1 cellular context compared by ENCODE assay signal in genomic region chr16:88505405-88506082, GRCh38.
TF ChIP-seq lines count a peak whose summit lies in the region.

No MANE protein-coding gene starts in this region.

TF ChIP-seq in HEK293, 187 proteins besides CTCF, POLR2A, EP300 and RAD21 (continued from another document and continues in another):
- TF ChIP-seq PRDM4 (tag by site-specific recombination; IDR thresholded peaks at IDR 0.05) (no peak), ZNF416 (tag by site-specific recombination; IDR thresholded peaks at IDR 0.05) (no peak), ZNF37A (tag by site-specific recombination; IDR thresholded peaks at IDR 0.05) (peak; percentile 42; the same call in 1 of the 2 replicates), ZNF544 (tag by site-specific recombination; IDR thresholded peaks at IDR 0.05) (peak; percentile 86), PATZ1 (tag by site-specific recombination; IDR thresholded peaks at IDR 0.05) (peak; percentile 67), YY2 (tag by site-specific recombination; IDR thresholded peaks at IDR 0.05) (0 out of 2 replicates have a peak, but pooled peaks have one; percentile 34), ZNF629 (tag by site-specific recombination; IDR thresholded peaks at IDR 0.05) (no peak), ZNF785 (tag by site-specific recombination; IDR thresholded peaks at IDR 0.05) (no peak), ZNF670 (tag by site-specific recombination; IDR thresholded peaks at IDR 0.05; ENCODE audit: low read depth) (no peak), TSHZ1 (tag by site-specific recombination; IDR thresholded peaks at IDR 0.05; ENCODE audit: borderline replicate concordance) (no peak), ZNF350 (tag by site-specific recombination; IDR thresholded peaks at IDR 0.05) (peak; percentile 74; the same call in 1 of the 2 replicates), PBX3 (CRISPR knock-in tag; IDR thresholded peaks at IDR 0.05) (no peak), ZNF354C (tag by site-specific recombination; IDR thresholded peaks at IDR 0.05; ENCODE audit: borderline replicate concordance, low read depth) (no peak), ZNF623 (tag by site-specific recombination; IDR thresholded peaks at IDR 0.05) (no peak), ATF2 (tag by site-specific recombination; IDR thresholded peaks at IDR 0.05; ENCODE audit: low read depth) (no peak), ZNF621 (tag by site-specific recombination; IDR thresholded peaks at IDR 0.05) (no peak), ZNF423 (tag by site-specific recombination; IDR thresholded peaks at IDR 0.05) (peak; percentile 82), ZNF571 (tag by site-specific recombination; IDR thresholded peaks at IDR 0.05) (no peak), FEZF1 (tag by site-specific recombination; IDR thresholded peaks at IDR 0.05) (no peak), ZBTB21 (tag by site-specific recombination; IDR thresholded peaks at IDR 0.05) (no peak), ZNF449 (tag by site-specific recombination; IDR thresholded peaks at IDR 0.05) (no peak), EGR2 (tag by site-specific recombination; IDR thresholded peaks at IDR 0.05; ENCODE audit: low read depth) (no peak), ZNF701 (tag by site-specific recombination; IDR thresholded peaks at IDR 0.05) (no peak), SETDB1 (IDR thresholded peaks at IDR 0.05; ENCODE audit: insufficient read length, low read length) (no peak), MEIS1 (CRISPR knock-in tag; IDR thresholded peaks at IDR 0.05; ENCODE audit: borderline replicate concordance) (no peak), SALL2 (tag by site-specific recombination; IDR thresholded peaks at IDR 0.05; ENCODE audit: borderline replicate concordance) (no peak), MZF1 (tag by site-specific recombination; IDR thresholded peaks at IDR 0.05; ENCODE audit: borderline replicate concordance) (no peak), ZNF214 (tag by site-specific recombination; IDR thresholded peaks at IDR 0.05; ENCODE audit: borderline replicate concordance) (no peak), ZNF677 (tag by site-specific recombination; IDR thresholded peaks at IDR 0.05) (no peak), ZNF521 (tag by site-specific recombination; IDR thresholded peaks at IDR 0.05) (no peak), HIC1 (tag by site-specific recombination; IDR thresholded peaks at IDR 0.05) (peak; percentile 53; the same call in 1 of the 2 replicates), KLF17 (tag by site-specific recombination; IDR thresholded peaks at IDR 0.05) (no peak), ZNF341 (tag by site-specific recombination; IDR thresholded peaks at IDR 0.05; ENCODE audit: low read depth) (no peak; the same call in 1 of the 2 replicates), TCF7L2 (IDR thresholded peaks at IDR 0.05; ENCODE audit: borderline replicate concordance, low read depth, low read length) (no peak), ZSCAN30 (tag by site-specific recombination; IDR thresholded peaks at IDR 0.05) (no peak; the same call in 1 of the 2 replicates), GLI2 (tag by site-specific recombination; IDR thresholded peaks at IDR 0.05; ENCODE audit: borderline replicate concordance, low read depth) (no peak), OVOL3 (tag by site-specific recombination; IDR thresholded peaks at IDR 0.05) (no peak), ZBTB17 (tag by site-specific recombination; IDR thresholded peaks at IDR 0.05) (peak; percentile 46; the same call in 1 of the 2 replicates), GFI1B (tag by site-specific recombination; IDR thresholded peaks at IDR 0.05) (no peak), ZNF133 (tag by site-specific recombination; IDR thresholded peaks at IDR 0.05) (no peak), BCL11A (tag by site-specific recombination; IDR thresholded peaks at IDR 0.05; ENCODE audit: low read depth) (no peak), YY1 (tag by site-specific recombination; IDR thresholded peaks at IDR 0.05) (no peak), ZNF211 (tag by site-specific recombination; IDR thresholded peaks at IDR 0.05; ENCODE audit: low read depth) (no peak), PRDM6 (tag by site-specific recombination; IDR thresholded peaks at IDR 0.05) (no peak), ZNF221 (tag by site-specific recombination; IDR thresholded peaks at IDR 0.05; ENCODE audit: borderline replicate concordance) (no peak; the same call in 1 of the 2 replicates), ZNF24 (tag by site-specific recombination; IDR thresholded peaks at IDR 0.05) (no peak)
